27 cellular contexts compared by ENCODE assay signal in the genomic region with DNA sequence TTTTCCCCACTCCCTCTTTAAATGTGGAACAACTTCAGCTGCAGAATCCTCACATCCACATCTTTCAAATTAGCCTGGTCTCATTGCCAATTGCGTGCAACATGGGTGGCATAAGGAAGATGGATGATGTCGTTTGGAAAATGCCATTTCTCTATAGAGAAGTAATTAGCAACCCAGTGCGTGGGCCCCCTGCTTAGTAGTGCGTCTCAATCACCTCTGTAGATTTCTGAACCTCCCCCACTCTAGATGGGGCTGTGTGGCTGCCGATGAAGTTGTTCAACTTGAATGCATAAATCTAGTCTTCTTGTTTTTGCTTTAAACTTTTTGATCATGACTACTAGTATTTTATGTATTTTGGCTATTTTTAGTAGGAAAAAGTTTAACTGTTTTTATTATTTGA.
"Had no signal": no experiment of that assay in that cellular context is flagged by ENCODE, and none has a peak within 500 bp of the region (broad histone marks: within the 10 kb centered on the region; RNA-seq: fewer than 3 reads in every experiment).

No MANE protein-coding gene starts in this region.

- H3K4me3 Mint-ChIP-seq: activated CD4-positive, alpha-beta memory T cell treated with anti-CD3 and anti-CD28 coated beads, Interleukin-2, amount 10 ng/mL, durations not matched to agents 7 days and 5 days; activated CD4-positive, alpha-beta T cell treated with anti-CD3 and anti-CD28 coated beads, Interleukin-2, amount 10 ng/mL, durations not matched to agents 7 days and 5 days; activated naive CD4-positive, alpha-beta T cell treated with anti-CD3 and anti-CD28 coated beads for 36 hours; activated naive CD4-positive, alpha-beta T cell treated with anti-CD3 and anti-CD28 coated beads, Interleukin-2, amount 50 U/mL, for 24 hours; activated naive CD8-positive, alpha-beta T cell treated with anti-CD3 and anti-CD28 coated beads for 36 hours; activated naive CD8-positive, alpha-beta T cell treated with anti-CD3 and anti-CD28 coated beads, Interleukin-2, amount 50 U/mL, for 24 hours; activated T-helper 1 cell treated with anti-CD3 and anti-CD28 coated beads, Interleukin-12 subunit alpha, Interleukin-12 subunit beta, Interleukin-2, Interleukin-4 antibody, amounts not matched to agents 30 ng/mL and 10 ng/mL and 1 ng/mL, durations not matched to agents 14 hours and 24 hours and 36 hours; effector memory CD8-positive, alpha-beta T cell had no signal

- H3K27ac Mint-ChIP-seq: activated CD4-positive, alpha-beta memory T cell treated with anti-CD3 and anti-CD28 coated beads, Interleukin-2, amount 10 ng/mL, durations not matched to agents 7 days and 5 days; activated CD4-positive, alpha-beta T cell treated with anti-CD3 and anti-CD28 coated beads, Interleukin-2, amount 10 ng/mL, durations not matched to agents 7 days and 5 days; activated naive CD4-positive, alpha-beta T cell treated with anti-CD3 and anti-CD28 coated beads for 36 hours; activated naive CD4-positive, alpha-beta T cell treated with anti-CD3 and anti-CD28 coated beads, Interleukin-2, amount 50 U/mL, for 24 hours; activated naive CD8-positive, alpha-beta T cell treated with anti-CD3 and anti-CD28 coated beads for 36 hours; activated naive CD8-positive, alpha-beta T cell treated with anti-CD3 and anti-CD28 coated beads, Interleukin-2, amount 50 U/mL, for 24 hours; activated T-helper 1 cell treated with anti-CD3 and anti-CD28 coated beads, Interleukin-12 subunit alpha, Interleukin-12 subunit beta, Interleukin-2, Interleukin-4 antibody, amounts not matched to agents 30 ng/mL and 10 ng/mL and 1 ng/mL, durations not matched to agents 14 hours and 24 hours and 36 hours; activated T-helper 2 cell treated with anti-CD3 and anti-CD28 coated beads, Interferon-gamma antibody, Interleukin-2, Interleukin-4, amounts not matched to agents 10 μg/mL and 5 μg/mL and 100 μg/mL, durations not matched to agents 14 hours and 24 hours and 36 hours; effector memory CD8-positive, alpha-beta T cell had no signal

- H3K27me3 Mint-ChIP-seq: activated CD4-positive, alpha-beta memory T cell treated with anti-CD3 and anti-CD28 coated beads, Interleukin-2, amount 10 ng/mL, durations not matched to agents 7 days and 5 days; activated CD4-positive, alpha-beta T cell treated with anti-CD3 and anti-CD28 coated beads, Interleukin-2, amount 10 ng/mL, durations not matched to agents 7 days and 5 days; activated naive CD4-positive, alpha-beta T cell treated with anti-CD3 and anti-CD28 coated beads, Interleukin-2, amount 50 U/mL, for 24 hours; activated naive CD8-positive, alpha-beta T cell treated with anti-CD3 and anti-CD28 coated beads for 36 hours; activated naive CD8-positive, alpha-beta T cell treated with anti-CD3 and anti-CD28 coated beads, Interleukin-2, amount 50 U/mL, for 24 hours; effector memory CD8-positive, alpha-beta T cell had no signal

- H3K36me3 Mint-ChIP-seq: activated naive CD4-positive, alpha-beta T cell treated with anti-CD3 and anti-CD28 coated beads, Interleukin-2, amount 50 U/mL, for 24 hours; activated naive CD8-positive, alpha-beta T cell treated with anti-CD3 and anti-CD28 coated beads for 36 hours had no signal

- H3K4me1 Mint-ChIP-seq: activated CD4-positive, alpha-beta memory T cell treated with anti-CD3 and anti-CD28 coated beads, Interleukin-2, amount 10 ng/mL, durations not matched to agents 7 days and 5 days; activated CD4-positive, alpha-beta T cell treated with anti-CD3 and anti-CD28 coated beads, Interleukin-2, amount 10 ng/mL, durations not matched to agents 7 days and 5 days; activated naive CD4-positive, alpha-beta T cell treated with anti-CD3 and anti-CD28 coated beads, Interleukin-2, amount 50 U/mL, for 24 hours; activated naive CD8-positive, alpha-beta T cell treated with anti-CD3 and anti-CD28 coated beads for 36 hours; activated naive CD8-positive, alpha-beta T cell treated with anti-CD3 and anti-CD28 coated beads, Interleukin-2, amount 50 U/mL, for 24 hours had no signal

- H3K9me3 Mint-ChIP-seq: activated CD4-positive, alpha-beta T cell treated with anti-CD3 and anti-CD28 coated beads, Interleukin-2, amount 10 ng/mL, durations not matched to agents 7 days and 5 days; activated naive CD4-positive, alpha-beta T cell treated with anti-CD3 and anti-CD28 coated beads, Interleukin-2, amount 50 U/mL, for 24 hours; activated naive CD8-positive, alpha-beta T cell treated with anti-CD3 and anti-CD28 coated beads for 36 hours; activated naive CD8-positive, alpha-beta T cell treated with anti-CD3 and anti-CD28 coated beads, Interleukin-2, amount 50 U/mL, for 24 hours had no signal

- DNase-seq: activated CD4-positive, alpha-beta memory T cell treated with anti-CD3 and anti-CD28 coated beads, Interleukin-2, amount 10 ng/mL, durations not matched to agents 7 days and 5 days; activated CD4-positive, alpha-beta T cell treated with anti-CD3 and anti-CD28 coated beads for 1 hour; activated CD4-positive, alpha-beta T cell treated with anti-CD3 and anti-CD28 coated beads for 4 hours; activated CD4-positive, alpha-beta T cell treated with anti-CD3 and anti-CD28 coated beads, Interleukin-2, amount 10 ng/mL, durations not matched to agents 7 days and 5 days; activated CD4-positive, alpha-beta T cell treated with anti-CD3 and anti-CD28 coated beads, Interleukin-2, amount 50 U/mL, for 4 hours; activated effector memory CD4-positive, alpha-beta T cell treated with anti-CD3 and anti-CD28 coated beads, Interleukin-2, amount 50 U/mL, for 16 hours; activated naive CD4-positive, alpha-beta T cell treated with anti-CD3 and anti-CD28 coated beads for 36 hours; activated naive CD8-positive, alpha-beta T cell treated with anti-CD3 and anti-CD28 coated beads for 36 hours; activated naive CD8-positive, alpha-beta T cell treated with anti-CD3 and anti-CD28 coated beads, Interleukin-2, amount 50 U/mL, for 24 hours; activated T-cell treated with anti-CD3 and anti-CD28 coated beads, Interleukin-2, amount 50 U/mL, for 48 hours; adrenal gland; amygdala; aorta; body of pancreas; cortex of kidney; dermis blood vessel endothelial cell; effector CD4-positive, alpha-beta T cell; effector memory CD8-positive, alpha-beta T cell; erythroblast; foreskin keratinocyte; gastrocnemius medialis; glutamatergic neuron; heart left ventricle; T-helper 2 cell had no signal

- ATAC-seq: activated naive CD8-positive, alpha-beta T cell treated with anti-CD3 and anti-CD28 coated beads, Interleukin-2, amount 50 U/mL, for 24 hours; body of pancreas; effector memory CD8-positive, alpha-beta T cell; foreskin keratinocyte; gastrocnemius medialis; heart left ventricle had no signal
